In genomic region chr11:86193297-86194095, GRCh38 we compare ENCODE assay signal across 8 cellular contexts. TPM values are rescaled to one million over a fixed set of nuclear protein-coding genes. Genes with fewer than 3 reads are reported as not detected.
DNase-seq lines count a peak whose midpoint lies in the region; ATAC-seq and TF ChIP-seq lines count a peak whose summit lies in the region.

No MANE protein-coding gene starts in this region.

- H3K36me3 ChIP-seq in SK-N-MC (ENCODE audit: insufficient read depth, low read length), result no peaks in the 10 kb centered on the region
- H3K36me3 ChIP-seq in left ventricle myocardium inferior, result no peaks in the 10 kb centered on the region
- no peaks in the 10 kb centered on the region for H3K36me3 ChIP-seq in psoas muscle (ENCODE audit: insufficient read depth in 1 of 2, low read depth in 1 of 2)

- H3K27ac ChIP-seq in SK-N-MC, result peak overlapping the region; percentile 82
- peak overlapping the region; percentile 77 for H3K27ac ChIP-seq in left ventricle myocardium inferior (replicated peaks)
- H3K27ac ChIP-seq in psoas muscle, result peak overlapping the region; percentile 21

- no peaks in the 10 kb centered on the region for H3K27me3 ChIP-seq in left ventricle myocardium inferior (ENCODE audit: low read depth)
- H3K27me3 ChIP-seq in psoas muscle (ENCODE audit: insufficient read depth in 3 of 3, low read length in 2 of 3), result no peaks in the 10 kb centered on the region

- H3K4me3 ChIP-seq in SK-N-MC (peak overlapping the region; percentile 64), left ventricle myocardium inferior (peak overlapping the region; percentile 53), psoas muscle (peak overlapping the region; percentile 48)

- H3K9me3 ChIP-seq in SK-N-MC (ENCODE audit: low read depth, low read length), result no peaks in the 10 kb centered on the region
- no peaks in the 10 kb centered on the region for H3K9me3 ChIP-seq in left ventricle myocardium inferior (replicated peaks)
- H3K9me3 ChIP-seq in psoas muscle, result no peaks in the 10 kb centered on the region

- WGBS in psoas muscle, 3 donors, result 6 to 9% (median 8%) methylated on average over 7 of the region's 7 CpGs

- TF ChIP-seq CTCF in GM12874 (IDR thresholded peaks at IDR 0.05; ENCODE audit: insufficient read depth, low read depth, low read length) (peak; percentile 69), left ventricle myocardium inferior (IDR thresholded peaks at IDR 0.05; ENCODE audit: borderline replicate concordance) (peak; percentile 90), psoas muscle (IDR thresholded peaks at IDR 0.05) (peak; percentile 83)

- H3K4me1 ChIP-seq in left ventricle myocardium inferior, result peaks cover 21% of the 10 kb centered on the region
- peaks cover 16% of the 10 kb centered on the region for H3K4me1 ChIP-seq in psoas muscle

- intact Hi-C loops in left ventricle myocardium inferior (cut with micrococcal nuclease), result loop anchor here (10.0 kb wide), 1 partner anchor 149 kb away; no protein-coding TSS in a partner anchor
- intact Hi-C loops in psoas muscle (cut with DNase I), result loop anchor here (2.0 to 10.0 kb wide), 3 partner anchors 126 to 159 kb away; partner anchors contain the start of gene PICALM (in 1 of the 2)

- DNase-seq in MV-4-11 (lab: John Stamatoyannopoulos, UW) (peak; percentile 83), SK-N-MC (ENCODE audit: low read depth, low spot score) (peak; percentile 86), left ventricle myocardium inferior (peak; percentile 69), psoas muscle (peak; percentile 50 to 73), DMS114 treated with DMSO at 0.1 percent for 48 hours (lab: John Stamatoyannopoulos, UW; ENCODE audit: unreplicated experiment) (no peak)
- DNase-seq in activated naive CD8-positive, alpha-beta T cell treated with anti-CD3 and anti-CD28 coated beads, Interleukin-2, amount 50 U/mL, for 16 hours (ENCODE audit: low read depth, low spot score), result peak; percentile 32

- ATAC-seq in HG02610 (IDR thresholded peaks at IDR 0.05; ENCODE audit: unreplicated experiment) (peak; percentile 94), psoas muscle (peak; percentile 98 to 100 (median 99))

- H3K9ac ChIP-seq in SK-N-MC (ENCODE audit: insufficient read length), result peak overlapping the region; percentile 46

RNA-seq across cellular contexts. Expression of gene EED, which starts 51.1 kb away (rescaled TPM):
- total RNA-seq in left ventricle myocardium inferior (13.1 TPM), psoas muscle (10 to 100 TPM in 3 of 4 donors, 1 to 10 TPM in 1; 9.6 to 11.6 (median 10.7) TPM)
- polyA plus RNA-seq in psoas muscle, result 10 to 100 TPM in 2 of 3 donors, 1 to 10 TPM in 1; 8.1 to 14.6 (median 14.0) TPM

Comparison
In these comparisons a context has a peak if more than half of its experiments do, and no peak if none do; other contexts are left out.
1. H3K27ac ChIP-seq: peak in every context shown above with its lines; median percentile 82 in SK-N-MC; 77 in left ventricle myocardium inferior; 21 in psoas muscle.